1 cellular context compared by ENCODE assay signal in genomic region chr9:77753183-77753582, GRCh38.
TF ChIP-seq lines count a peak whose summit lies in the region.

No MANE protein-coding gene starts in this region.

TF ChIP-seq in K562, 482 proteins besides CTCF, POLR2A, EP300 and RAD21 (continued from another document):
- TF ChIP-seq PBX2 (CRISPR knock-in tag; IDR thresholded peaks at IDR 0.05; ENCODE audit: low read depth) (no peak), PBX2 (tag; conservative IDR thresholded peaks at IDR 0.05; ENCODE audit: low read depth) (0 out of 2 replicates have a peak, but pooled peaks have one; percentile 22), ARID1B (IDR thresholded peaks at IDR 0.05) (peak; percentile 63), TEAD4 (IDR thresholded peaks at IDR 0.05; ENCODE audit: low read length) (peak; percentile 69), TEAD4 (CRISPR knock-in tag; IDR thresholded peaks at IDR 0.05; ENCODE audit: borderline replicate concordance) (no peak), MTA2 (IDR thresholded peaks at IDR 0.05; ENCODE audit: low read depth) (peak; percentile 46; the same call in 1 of the 2 replicates), NCOR1 (IDR thresholded peaks at IDR 0.05) (peak; percentile 30; the same call in 1 of the 2 replicates), KDM1A (IDR thresholded peaks at IDR 0.05) (0 out of 4 replicates have a peak, but pooled peaks of 1 of the 2 experiments have one; percentile 11), TCF3 (CRISPR knock-in tag; IDR thresholded peaks at IDR 0.05) (peak; percentile 82), MAFK (IDR thresholded peaks at IDR 0.05; ENCODE audit: low read length) (no peak), CHD4 (IDR thresholded peaks at IDR 0.05; ENCODE audit: insufficient read depth, insufficient replicate concordance, low read depth, low read length, poor library complexity, severe bottlenecking) (no peak), CBFA2T2 (conservative IDR thresholded peaks at IDR 0.05) (peak; percentile 60), POLR3G (IDR thresholded peaks at IDR 0.05; ENCODE audit: extremely low read depth, insufficient read length, insufficient replicate concordance) (no peak), CBFA2T3 (IDR thresholded peaks at IDR 0.05) (peak; percentile 78), TRIM24 (IDR thresholded peaks at IDR 0.05) (peak; percentile 46 to 50; a peak in 2 of 4 replicates), TAL1 (IDR thresholded peaks at IDR 0.05) (peak; percentile 52; the same call in 1 of the 2 replicates)
